Comparison of ENCODE assay signal across 8 cellular contexts in the genomic region with DNA sequence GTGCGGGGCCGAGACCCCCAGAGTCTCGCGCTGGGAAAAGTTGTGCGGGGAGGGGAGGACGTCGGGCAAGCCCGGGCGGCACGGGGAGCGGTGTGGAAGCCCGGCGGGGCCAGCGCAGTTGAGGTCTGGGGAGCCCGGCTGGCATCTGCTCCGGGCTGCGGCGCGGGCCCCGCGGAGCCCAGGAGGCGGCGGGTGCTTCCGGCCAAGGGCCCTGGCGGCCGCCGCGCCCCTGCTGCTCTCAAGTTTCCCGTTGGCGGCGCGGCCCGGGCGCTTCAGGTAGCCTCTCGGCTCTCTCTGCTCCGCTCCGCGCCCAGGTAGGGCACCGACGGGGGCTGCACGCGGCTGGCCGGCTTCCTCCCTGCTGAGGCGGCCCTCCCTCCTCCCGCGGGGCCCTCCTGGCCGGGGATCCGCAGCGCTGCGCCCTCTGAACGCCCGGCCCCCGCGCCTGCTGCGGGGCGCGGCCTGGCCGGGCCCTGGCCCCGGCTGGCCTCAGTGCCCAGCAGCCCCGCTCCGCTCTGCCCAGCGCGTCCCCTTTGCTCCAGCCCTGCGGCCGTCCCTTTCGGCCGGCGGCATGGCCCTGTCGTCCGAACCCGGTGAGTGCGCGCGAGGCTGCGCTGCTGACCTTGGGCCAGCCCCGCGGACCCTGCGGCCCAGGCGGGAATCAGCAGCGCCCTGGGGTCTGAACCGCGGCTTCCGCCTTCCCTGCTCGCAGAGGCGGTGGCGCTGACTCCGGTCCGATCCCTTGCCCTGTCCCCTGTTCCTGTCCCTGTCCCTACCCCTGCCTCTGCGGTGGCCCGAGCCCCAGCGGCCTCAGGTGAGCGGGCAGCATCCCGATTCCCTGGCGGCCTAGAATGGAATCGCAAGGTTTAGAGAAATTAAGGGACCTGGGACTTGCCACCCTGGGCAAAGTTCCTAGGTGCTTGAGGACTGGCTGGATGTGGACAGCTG. TPM values are rescaled to one million over a fixed set of nuclear protein-coding genes. Genes with fewer than 3 reads are reported as not detected.
DNase-seq lines count a peak whose midpoint lies in the region; ATAC-seq and TF ChIP-seq lines count a peak whose summit lies in the region.

No MANE protein-coding gene starts in this region.

- TF ChIP-seq CTCF in IMR-90 (conservative IDR thresholded peaks at IDR 0.05; ENCODE audit: low read depth, low read length) = no peak
- TF ChIP-seq CTCF in lung (IDR thresholded peaks at IDR 0.05; ENCODE audit: control extremely low read depth, extremely low read depth) = no peak

- no peak overlapping the region for H3K18ac ChIP-seq in IMR-90 (ENCODE audit: low read depth, low read length)

- peak overlapping the region; percentile 85 for H2AFZ ChIP-seq in IMR-90 (replicated peaks; ENCODE audit: low read length, poor library complexity)

- H3K9ac ChIP-seq in IMR-90 (ENCODE audit: low read depth, low read length) = no peak overlapping the region

- peak overlapping the region; percentile 75 for H2AK5ac ChIP-seq in IMR-90 (ENCODE audit: low read depth, low read length)

- dilution Hi-C loops in IMR-90 (cut with HindIII; ENCODE audit: low sequenced_read_pairs, unreplicated experiment) = no loop called here

- CTCF ChIA-PET in IMR-90 (lab: Yijun Ruan, JAX) = no interaction called here

- H4K5ac ChIP-seq in IMR-90 (ENCODE audit: low read depth, low read length) = no peak overlapping the region; the same call in 1 of the 2 replicates

- H2BK120ac ChIP-seq in IMR-90 (ENCODE audit: low read depth, low read length) = no peak overlapping the region; the same call in 1 of the 2 replicates

- POLR2A ChIA-PET in IMR-90 (lab: Charles Lee; ENCODE audit: unreplicated experiment) = no interaction called here

- H2BK5ac ChIP-seq in IMR-90 (ENCODE audit: low read depth, low read length, poor library complexity, severe bottlenecking) = no peak overlapping the region

- DNase-seq in EL (peak; percentile 23), IMR-90 (no peak), ecto neural progenitor cell (ENCODE audit: low spot score) (peak; percentile 76), lung (ENCODE audit: low spot score) (peak; percentile 71), HAP-1 (ENCODE audit: low spot score in 2 of 2) (no peak)
- peak; percentile 48 for DNase-seq in activated CD4-positive, alpha-beta T cell treated with anti-CD3 and anti-CD28 coated beads, Interleukin-2, amount 50 U/mL, for 1 hour
- DNase-seq in stimulated activated naive CD4-positive, alpha-beta T cell treated with Interleukin-2 at 50 U/mL for 16 hours (lab: John Stamatoyannopoulos, UW) = peak; percentile 37

- H3K23ac ChIP-seq in IMR-90 (ENCODE audit: low read depth, low read length) = peak overlapping the region; percentile 58; the same call in 1 of the 2 replicates

- H4K20me1 ChIP-seq in IMR-90 (ENCODE audit: insufficient read depth, low read length) = no peaks in the 10 kb centered on the region; the same call in 1 of the 2 replicates

- WGBS in IMR-90 (ENCODE audit: extremely low coverage in 2 of 2, insufficient read length in 1 of 2), 2 experiments = 18% methylated on average over 54 of the region's 95 CpGs; no CpG with 5 or more reads in 1 of the 2 experiments
- 2 to 5% methylated on average over 62 to 95 of the region's 95 CpGs for WGBS in lung, 2 donors

- no peak for TF ChIP-seq RAD21 in IMR-90 (IDR thresholded peaks at IDR 0.05; ENCODE audit: low read length)

- ATAC-seq in IMR-90 (ENCODE audit: low read depth) = no peak
- peak; percentile 76 for ATAC-seq in lung (ENCODE audit: insufficient read depth, low FRiP score)
- ATAC-seq in GM19397 (IDR thresholded peaks at IDR 0.05; ENCODE audit: unreplicated experiment) = no peak

- in situ Hi-C loops in IMR-90 (cut with MboI; ENCODE audit: low sequenced_read_pairs) (no loop called here), HAP-1 (cut with MboI; ENCODE audit: low sequenced_read_pairs) (no loop called here)

- H3K9me1 ChIP-seq in IMR-90 (ENCODE audit: insufficient read depth, low read length) = 0 out of 2 replicates have a peak, but pooled peaks cover 3% of the 10 kb centered on the region

- H3K27ac ChIP-seq in IMR-90 (ENCODE audit: insufficient read depth, low read length) = no peak overlapping the region
- peak overlapping the region in 1 of 2 donors; percentile 68 for H3K27ac ChIP-seq in lung (ENCODE audit: low read depth in 1 of 2, low read length in 1 of 2)

- peaks cover 11% of the 10 kb centered on the region for H3K4me1 ChIP-seq in IMR-90 (ENCODE audit: control insufficient read depth, insufficient read depth, low read length)
- peaks cover 0 to 11% of the 10 kb centered on the region in 2 donors for H3K4me1 ChIP-seq in lung (ENCODE audit: control insufficient read depth in 2 of 2, insufficient read depth in 2 of 2, low read length in 2 of 2)
- H3K4me1 ChIP-seq in HAP-1 = no peaks in the 10 kb centered on the region

- H3K36me3 ChIP-seq in IMR-90 (ENCODE audit: control insufficient read depth, insufficient read depth, low read length) = no peaks in the 10 kb centered on the region
- no peaks in the 10 kb centered on the region for H3K36me3 ChIP-seq in lung (ENCODE audit: control insufficient read depth in 2 of 2, insufficient read depth in 2 of 2, low read length in 2 of 2)
- no peaks in the 10 kb centered on the region for H3K36me3 ChIP-seq in HAP-1 (replicated peaks)

- H4K91ac ChIP-seq in IMR-90 (ENCODE audit: insufficient read depth, low read depth, low read length) = peak overlapping the region; percentile 32; the same call in 1 of the 2 replicates

- no peak overlapping the region for H3K14ac ChIP-seq in IMR-90 (replicated peaks; ENCODE audit: low read depth, low read length)

- no peak overlapping the region for H3K4me2 ChIP-seq in IMR-90 (ENCODE audit: low read depth, low read length)

- intact Hi-C loops in IMR-90 (cut with micrococcal nuclease) = no loop called here

- no peak for TF ChIP-seq POLR2A in IMR-90 (IDR thresholded peaks at IDR 0.05; ENCODE audit: low read depth, low read length)

- H3K4ac ChIP-seq in IMR-90 (ENCODE audit: low read depth, low read length) = peak overlapping the region; percentile 54

- H4K8ac ChIP-seq in IMR-90 (ENCODE audit: low read depth in 2 of 2, low read length in 2 of 2) = peak overlapping the region in 1 of 2 experiments; percentile 42; a peak in 1 of 4 replicates

- no TSS peak for BruUV-seq in IMR-90 (replicated peaks; lab: Mats Ljungman, UMichigan)

- H2BK15ac ChIP-seq in IMR-90 (ENCODE audit: low read depth, low read length) = no peak overlapping the region

- H2BK20ac ChIP-seq in IMR-90 (ENCODE audit: low read depth, low read length) = no peak overlapping the region

- H3K4me3 ChIP-seq in IMR-90 (ENCODE audit: insufficient read depth, low read depth, low read length) = no peak overlapping the region; the same call in 1 of the 2 replicates
- peak overlapping the region; percentile 42 for H3K4me3 ChIP-seq in lung
- H3K4me3 ChIP-seq in HAP-1 = no peak overlapping the region

- H3K9me3 ChIP-seq in IMR-90 (ENCODE audit: control insufficient read depth, insufficient read depth, low read length) (no peaks in the 10 kb centered on the region), lung (ENCODE audit: control insufficient read depth in 2 of 2, insufficient read depth in 1 of 2, low read length in 1 of 2) (no peaks in the 10 kb centered on the region), HAP-1 (no peaks in the 10 kb centered on the region)

- H3K27me3 ChIP-seq in IMR-90 (ENCODE audit: control insufficient read depth, insufficient read depth, low read length) = peaks cover 2% of the 10 kb centered on the region
- H3K27me3 ChIP-seq in lung (ENCODE audit: control insufficient read depth, insufficient read depth) = no peaks in the 10 kb centered on the region
- no peaks in the 10 kb centered on the region; the same call in 1 of the 2 replicates for H3K27me3 ChIP-seq in HAP-1 (ENCODE audit: low read depth)

- H2AK9ac ChIP-seq in IMR-90 (replicated peaks; ENCODE audit: low read depth, low read length, poor library complexity) = peak overlapping the region; percentile 57

- H3K79me1 ChIP-seq in IMR-90 (ENCODE audit: low read depth in 1 of 2, low read length in 2 of 2) = peaks cover 0 to 4% of the 10 kb centered on the region in 2 experiments; a peak in 1 of 4 replicates

- H3K56ac ChIP-seq in IMR-90 (ENCODE audit: extremely low read depth, insufficient read depth, low read length) = no peak overlapping the region

TF ChIP-seq in IMR-90, 13 proteins besides CTCF, POLR2A, EP300 and RAD21:
- TF ChIP-seq CEBPB (IDR thresholded peaks at IDR 0.05; ENCODE audit: low read depth, low read length) (no peak), CHD1 (IDR thresholded peaks at IDR 0.05; ENCODE audit: low read depth, low read length) (no peak), BHLHE40 (IDR thresholded peaks at IDR 0.05; ENCODE audit: low read depth, low read length) (no peak), MXI1 (IDR thresholded peaks at IDR 0.05; ENCODE audit: borderline replicate concordance, low read depth, low read length) (no peak), RFX5 (IDR thresholded peaks at IDR 0.05; ENCODE audit: low read depth, low read length) (no peak)

RNA-seq across cellular contexts. Expression of a gene that starts 4.3 kb away (rescaled TPM):
- 8.1 and 8.6 TPM in 2 replicates for total RNA-seq in IMR-90 (2012; rRNA removed)
- polyA plus RNA-seq in IMR-90 (2012; rRNA removed) = 10.8 and 12.1 TPM in 2 replicates
- polyA plus RNA-seq in IMR-90 (2012; cell fraction: cytosol; rRNA removed) = 7.4 and 13.3 TPM in 2 replicates
- polyA plus RNA-seq in IMR-90 (2012; cell fraction: nucleus; rRNA removed; ENCODE audit: low replicate concordance) = 19.2 and 26.6 TPM in 2 replicates
- 10 to 100 TPM; 20.8 to 27.6 TPM for total RNA-seq in lung
- 10 to 100 TPM in 1 of 2 donors, 1 to 10 TPM in 1; 3.8 to 29.0 TPM for polyA plus RNA-seq in lung

Comparison
In these comparisons a context has a peak if more than half of its experiments do, and no peak if none do; other contexts are left out.
1. DNase-seq: peak in EL (single experiment), activated CD4-positive, alpha-beta T cell treated with anti-CD3 and anti-CD28 coated beads, Interleukin-2, amount 50 U/mL, for 1 hour (single experiment), ecto neural progenitor cell (single experiment), lung (single experiment) and stimulated activated naive CD4-positive, alpha-beta T cell treated with Interleukin-2 at 50 U/mL for 16 hours (single experiment); none in IMR-90 (single experiment) and HAP-1 (0 of 2).